23 cellular contexts compared by ENCODE assay signal in genomic region chr11:73374130-73374529, GRCh38. TPM values are rescaled to one million over a fixed set of nuclear protein-coding genes. Genes with fewer than 3 reads are reported as not detected.
DNase-seq lines count a peak whose midpoint lies in the region; ATAC-seq and TF ChIP-seq lines count a peak whose summit lies in the region.
"Had no signal": no experiment of that assay in that cellular context is flagged by ENCODE, and none has a peak within 500 bp of the region (broad histone marks: within the 10 kb centered on the region; RNA-seq: fewer than 3 reads in every experiment).

No MANE protein-coding gene starts in this region.

- peaks cover 16% of the 10 kb centered on the region for H4K20me1 ChIP-seq in smooth muscle cell (ENCODE audit: low read depth)

- H3K27me3 Mint-ChIP-seq in activated CD8-positive, alpha-beta T cell treated with anti-CD3 and anti-CD28 coated beads, Interleukin-2, amount 10 ng/mL, durations not matched to agents 7 days and 5 days (ENCODE audit: low read depth), result no peaks in the 10 kb centered on the region
- H3K27me3 Mint-ChIP-seq in activated CD8-positive, alpha-beta T cell treated with anti-CD3 and anti-CD28 coated beads for 36 hours, result no peaks in the 10 kb centered on the region
- H3K27me3 Mint-ChIP-seq in natural killer cell treated with Interleukin-12 subunit alpha and Interleukin-12 subunit beta and Interleukin-15 and Interleukin-18, amount 100 ng/mL, for 72 hours, result no peaks in the 10 kb centered on the region
- H3K27me3 Mint-ChIP-seq: activated CD4-positive, alpha-beta memory T cell treated with anti-CD3 and anti-CD28 coated beads, Interleukin-2, amount 10 ng/mL, durations not matched to agents 7 days and 5 days; naive thymus-derived CD4-positive, alpha-beta T cell had no signal

- WGBS in smooth muscle cell (ENCODE audit: low lambda C conversion rate), result 67% methylated on average over 4 of the region's 4 CpGs

- intact Hi-C loops in activated CD8-positive, alpha-beta T cell treated with anti-CD3 and anti-CD28 coated beads for 36 hours (cut with micrococcal nuclease), result no loop called here

- no peaks in the 10 kb centered on the region for H3K9me3 ChIP-seq in smooth muscle cell (replicated peaks; ENCODE audit: low read depth)
- H3K9me3 ChIP-seq: heart right ventricle, Peyer's patch had no signal

- H3K9ac ChIP-seq in smooth muscle cell (ENCODE audit: low read depth), result no peak overlapping the region

- no peak overlapping the region for H3K4me2 ChIP-seq in smooth muscle cell

- H3K27ac Mint-ChIP-seq in activated CD8-positive, alpha-beta T cell treated with anti-CD3 and anti-CD28 coated beads, Interleukin-2, amount 10 ng/mL, durations not matched to agents 7 days and 5 days, result peak overlapping the region; percentile 5
- no peak overlapping the region for H3K27ac Mint-ChIP-seq in activated CD8-positive, alpha-beta T cell treated with anti-CD3 and anti-CD28 coated beads for 36 hours
- no peak overlapping the region for H3K27ac Mint-ChIP-seq in natural killer cell treated with Interleukin-12 subunit alpha and Interleukin-12 subunit beta and Interleukin-15 and Interleukin-18, amount 100 ng/mL, for 72 hours
- H3K27ac Mint-ChIP-seq: activated CD4-positive, alpha-beta memory T cell treated with anti-CD3 and anti-CD28 coated beads, Interleukin-2, amount 10 ng/mL, durations not matched to agents 7 days and 5 days had no signal

- no peaks in the 10 kb centered on the region for H3K9me3 Mint-ChIP-seq in activated CD8-positive, alpha-beta T cell treated with anti-CD3 and anti-CD28 coated beads, Interleukin-2, amount 10 ng/mL, durations not matched to agents 7 days and 5 days (ENCODE audit: insufficient read depth)
- no peaks in the 10 kb centered on the region for H3K9me3 Mint-ChIP-seq in activated CD8-positive, alpha-beta T cell treated with anti-CD3 and anti-CD28 coated beads for 36 hours
- no peaks in the 10 kb centered on the region for H3K9me3 Mint-ChIP-seq in natural killer cell treated with Interleukin-12 subunit alpha and Interleukin-12 subunit beta and Interleukin-15 and Interleukin-18, amount 100 ng/mL, for 72 hours
- H3K9me3 Mint-ChIP-seq: activated CD4-positive, alpha-beta memory T cell treated with anti-CD3 and anti-CD28 coated beads, Interleukin-2, amount 10 ng/mL, durations not matched to agents 7 days and 5 days; naive thymus-derived CD4-positive, alpha-beta T cell had no signal

- ATAC-seq in activated CD8-positive, alpha-beta T cell treated with anti-CD3 and anti-CD28 coated beads, Interleukin-2, amount 10 ng/mL, durations not matched to agents 7 days and 5 days, result no peak
- no peak for ATAC-seq in activated CD8-positive, alpha-beta T cell treated with anti-CD3 and anti-CD28 coated beads for 36 hours
- ATAC-seq in GM21529 (IDR thresholded peaks at IDR 0.05; ENCODE audit: unreplicated experiment), result no peak
- ATAC-seq in natural killer cell treated with Interleukin-12 subunit alpha and Interleukin-12 subunit beta and Interleukin-15 and Interleukin-18, amount 100 ng/mL, for 72 hours, result no peak
- ATAC-seq: heart right ventricle; K562; left cardiac atrium; naive thymus-derived CD4-positive, alpha-beta T cell had no signal

- TF ChIP-seq CTCF in activated CD8-positive, alpha-beta T cell treated with anti-CD3 and anti-CD28 coated beads for 36 hours (IDR thresholded peaks at IDR 0.05), result no peak
- TF ChIP-seq CTCF in foreskin fibroblast (IDR thresholded peaks at IDR 0.05; ENCODE audit: low read depth, low read length) (no peak), smooth muscle cell (IDR thresholded peaks at IDR 0.05; ENCODE audit: borderline replicate concordance, insufficient read depth, poor library complexity, severe bottlenecking) (no peak)

- H3K27me3 ChIP-seq in smooth muscle cell (ENCODE audit: low read depth), result no peaks in the 10 kb centered on the region
- H3K27me3 ChIP-seq: heart right ventricle, Peyer's patch had no signal

- peaks cover 48% of the 10 kb centered on the region for H3K4me1 Mint-ChIP-seq in activated CD8-positive, alpha-beta T cell treated with anti-CD3 and anti-CD28 coated beads, Interleukin-2, amount 10 ng/mL, durations not matched to agents 7 days and 5 days (ENCODE audit: low read depth)
- H3K4me1 Mint-ChIP-seq in activated CD8-positive, alpha-beta T cell treated with anti-CD3 and anti-CD28 coated beads for 36 hours (ENCODE audit: low read depth), result peaks cover 30% of the 10 kb centered on the region
- peaks cover 27 to 28% of the 10 kb centered on the region in 2 donors for H3K4me1 Mint-ChIP-seq in natural killer cell treated with Interleukin-12 subunit alpha and Interleukin-12 subunit beta and Interleukin-15 and Interleukin-18, amount 100 ng/mL, for 72 hours (ENCODE audit: low read depth in 2 of 2)

- peaks cover 5% of the 10 kb centered on the region for H3F3A ChIP-seq in smooth muscle cell (ENCODE audit: low read depth)

- H3K4me3 Mint-ChIP-seq in activated CD8-positive, alpha-beta T cell treated with anti-CD3 and anti-CD28 coated beads, Interleukin-2, amount 10 ng/mL, durations not matched to agents 7 days and 5 days, result no peak overlapping the region
- no peak overlapping the region for H3K4me3 Mint-ChIP-seq in activated CD8-positive, alpha-beta T cell treated with anti-CD3 and anti-CD28 coated beads for 36 hours
- H3K4me3 Mint-ChIP-seq in natural killer cell treated with Interleukin-12 subunit alpha and Interleukin-12 subunit beta and Interleukin-15 and Interleukin-18, amount 100 ng/mL, for 72 hours, result no peak overlapping the region
- H3K4me3 Mint-ChIP-seq: activated CD4-positive, alpha-beta memory T cell treated with anti-CD3 and anti-CD28 coated beads, Interleukin-2, amount 10 ng/mL, durations not matched to agents 7 days and 5 days had no signal

- H3K4me3 ChIP-seq in foreskin fibroblast (ENCODE audit: low read depth in 1 of 2, low read length in 2 of 2), result no peak overlapping the region
- no peak overlapping the region for H3K4me3 ChIP-seq in smooth muscle cell
- H3K4me3 ChIP-seq: coronary artery, heart right ventricle, K562, Peyer's patch, SK-N-MC had no signal

- no peak overlapping the region for H2AFZ ChIP-seq in smooth muscle cell (ENCODE audit: low read depth)

- H3K27ac ChIP-seq in smooth muscle cell (ENCODE audit: low read depth), result peak overlapping the region; percentile 21
- H3K27ac ChIP-seq: coronary artery, heart right ventricle, Peyer's patch, SK-N-MC had no signal

- H3K79me2 ChIP-seq in smooth muscle cell (ENCODE audit: low read depth), result peaks cover 11% of the 10 kb centered on the region

- H3K36me3 Mint-ChIP-seq in activated CD8-positive, alpha-beta T cell treated with anti-CD3 and anti-CD28 coated beads, Interleukin-2, amount 10 ng/mL, durations not matched to agents 7 days and 5 days (ENCODE audit: low read depth), result peaks cover 15% of the 10 kb centered on the region
- peaks cover 13% of the 10 kb centered on the region for H3K36me3 Mint-ChIP-seq in activated CD8-positive, alpha-beta T cell treated with anti-CD3 and anti-CD28 coated beads for 36 hours (ENCODE audit: low read depth)
- peaks cover 5% of the 10 kb centered on the region for H3K36me3 Mint-ChIP-seq in natural killer cell treated with Interleukin-12 subunit alpha and Interleukin-12 subunit beta and Interleukin-15 and Interleukin-18, amount 100 ng/mL, for 72 hours

- H3K36me3 ChIP-seq in smooth muscle cell (ENCODE audit: low read depth), result no peaks in the 10 kb centered on the region
- H3K36me3 ChIP-seq: Peyer's patch had no signal

- CTCF ChIA-PET in activated CD8-positive, alpha-beta T cell treated with anti-CD3 and anti-CD28 coated beads, Interleukin-2, amount 10 ng/mL, durations not matched to agents 7 days and 5 days (lab: Charles Lee), result interaction anchor here (0.6 to 3.9 kb wide), 5 partner anchors 9 to 23 kb away, joined by 3 to 33 read pairs (median 4); no protein-coding TSS in a partner anchor
- CTCF ChIA-PET in activated CD8-positive, alpha-beta T cell treated with anti-CD3 and anti-CD28 coated beads for 36 hours (lab: Charles Lee), result interaction anchor here (0.8 to 1.9 kb wide), 7 partner anchors 11 to 252 kb away, joined by 3 to 8 read pairs (median 4); no protein-coding TSS in a partner anchor

- H3K4me1 ChIP-seq in smooth muscle cell (ENCODE audit: low read depth), result peaks cover 5% of the 10 kb centered on the region

- no peak for DNase-seq in activated CD8-positive, alpha-beta T cell treated with anti-CD3 and anti-CD28 coated beads, Interleukin-2, amount 10 ng/mL, durations not matched to agents 7 days and 5 days
- no peak for DNase-seq in activated CD8-positive, alpha-beta T cell treated with anti-CD3 and anti-CD28 coated beads for 36 hours
- peak; percentile 31 for DNase-seq in NCI-H2227 treated with DMSO at 0.1 percent for 48 hours (lab: John Stamatoyannopoulos, UW)
- peak; percentile 28 to 49 for DNase-seq in foreskin fibroblast
- no peak for DNase-seq in smooth muscle cell (lab: John Stamatoyannopoulos, UW; ENCODE audit: unreplicated experiment)
- DNase-seq in SK-N-DZ (ENCODE audit: low spot score), result no peak
- DNase-seq in natural killer cell treated with Interleukin-12 subunit alpha and Interleukin-12 subunit beta and Interleukin-15 and Interleukin-18, amount 100 ng/mL, for 72 hours (ENCODE audit: low spot score), result no peak
- DNase-seq: activated CD4-positive, alpha-beta memory T cell treated with anti-CD3 and anti-CD28 coated beads, Interleukin-2, amount 10 ng/mL, durations not matched to agents 7 days and 5 days; activated T-cell treated with anti-CD3 and anti-CD28 coated beads, Interleukin-2, amount 50 U/mL, for 1 hour; amniotic stem cell; C1 segment of cervical spinal cord; HCEC 1CT; heart right ventricle; left cardiac atrium; naive thymus-derived CD4-positive, alpha-beta T cell; NCI-H1930; NCI-H510A; Peyer's patch; posterior cingulate gyrus had no signal

- POLR2A ChIA-PET in activated CD8-positive, alpha-beta T cell treated with anti-CD3 and anti-CD28 coated beads, Interleukin-2, amount 10 ng/mL, durations not matched to agents 7 days and 5 days (lab: Charles Lee), result no interaction called here
- POLR2A ChIA-PET in activated CD8-positive, alpha-beta T cell treated with anti-CD3 and anti-CD28 coated beads for 36 hours (lab: Charles Lee), result no interaction called here

RNA-seq across cellular contexts. Expression of gene RELT, which starts 2.1 kb away (rescaled TPM):
- total RNA-seq in activated CD8-positive, alpha-beta T cell treated with anti-CD3 and anti-CD28 coated beads, Interleukin-2, amount 10 ng/mL, durations not matched to agents 7 days and 5 days, result 10 to 100 TPM; 28.6 to 33.2 TPM
- total RNA-seq in activated CD8-positive, alpha-beta T cell treated with anti-CD3 and anti-CD28 coated beads for 36 hours, result 10 to 100 TPM; 26.6 to 29.6 TPM
- 4.3 and 4.8 TPM in 2 replicates for total RNA-seq in smooth muscle cell
- polyA plus RNA-seq in smooth muscle cell, result 5.5 and 9.4 TPM in 2 replicates
- 14.9 and 15.9 TPM in 2 replicates for polyA plus RNA-seq in SK-N-DZ (2014; cell fraction: cytosol; rRNA removed)
- 39.1 and 40.6 TPM in 2 replicates for polyA plus RNA-seq in SK-N-DZ (2014; cell fraction: nucleus; rRNA removed)
- total RNA-seq in natural killer cell treated with Interleukin-12 subunit alpha and Interleukin-12 subunit beta and Interleukin-15 and Interleukin-18, amount 100 ng/mL, for 72 hours, result 10 to 100 TPM; 46.5 to 58.0 TPM

Comparison
In these comparisons a context has a peak if more than half of its experiments do, and no peak if none do; other contexts are left out.
1. DNase-seq: peak in NCI-H2227 treated with DMSO at 0.1 percent for 48 hours (single experiment) and foreskin fibroblast (2 of 2); none in activated CD8-positive, alpha-beta T cell treated with anti-CD3 and anti-CD28 coated beads, Interleukin-2, amount 10 ng/mL, durations not matched to agents 7 days and 5 days (single experiment), activated CD8-positive, alpha-beta T cell treated with anti-CD3 and anti-CD28 coated beads for 36 hours (single experiment), smooth muscle cell (single experiment), SK-N-DZ (single experiment) and natural killer cell treated with Interleukin-12 subunit alpha and Interleukin-12 subunit beta and Interleukin-15 and Interleukin-18, amount 100 ng/mL, for 72 hours (single experiment).